In genomic region chr3:12892840-12893189, GRCh38 we compare ENCODE assay signal across 15 cellular contexts.
"Had no signal": no experiment of that assay in that cellular context is flagged by ENCODE, and none has a peak within 500 bp of the region (broad histone marks: within the 10 kb centered on the region; RNA-seq: fewer than 3 reads in every experiment).

No MANE protein-coding gene starts in this region.

- DNase-seq: KBM-7, MV-4-11, NCI-H1048, NCI-H1105, NCI-H1436 treated with DMSO at 0.1 percent for 48 hours, NCI-H1694, NCI-H187 treated with DMSO at 0.1 percent for 48 hours, NCI-H2081, NCI-H2107, NCI-H2227 treated with DMSO at 0.1 percent for 48 hours, NCI-H524, NCI-H526 treated with DMSO at 0.1 percent for 48 hours, NCI-H774, RPMI8226, SHP77 had no signal
